ENCODE assay signal across 35 cellular contexts in genomic region chr3:12125772-12126171, GRCh38. TPM values are rescaled to one million over a fixed set of nuclear protein-coding genes. Genes with fewer than 3 reads are reported as not detected.
"Had no signal": no experiment of that assay in that cellular context is flagged by ENCODE, and none has a peak within 500 bp of the region (broad histone marks: within the 10 kb centered on the region; RNA-seq: fewer than 3 reads in every experiment).

No MANE protein-coding gene starts in this region.

- H3K36me3 ChIP-seq: MG63 had no signal

- H3K4me3 ChIP-seq: MG63 had no signal

- DNase-seq: Kasumi-1, MG63, MM.1S, MV-4-11, NCI-H1048, NCI-H1092, NCI-H1092 treated with DMSO at 0.1 percent for 48 hours, NCI-H1105, NCI-H1105 treated with DMSO at 0.1 percent for 48 hours, NCI-H1417, NCI-H1417 treated with DMSO at 0.1 percent for 48 hours, NCI-H1436, NCI-H1436 treated with DMSO at 0.1 percent for 48 hours, NCI-H146, NCI-H1694, NCI-H1694 treated with DMSO at 0.1 percent for 48 hours, NCI-H187, NCI-H187 treated with DMSO at 0.1 percent for 48 hours, NCI-H1930, NCI-H2029, NCI-H2029 treated with DMSO at 0.1 percent for 48 hours, NCI-H2081, NCI-H2081 treated with DMSO at 0.1 percent for 48 hours, NCI-H2107, NCI-H2171, NCI-H2171 treated with DMSO at 0.1 percent for 48 hours, NCI-H2227 treated with DMSO at 0.1 percent for 48 hours, NCI-H226, NCI-H345, NCI-H446, NCI-H446 treated with DMSO at 0.1 percent for 48 hours, NCI-H510A, NCI-H510A treated with DMSO at 0.1 percent for 48 hours, NCI-H524 treated with DMSO at 0.1 percent for 48 hours had no signal

- H3K9me3 ChIP-seq: MG63 had no signal

RNA-seq across cellular contexts. Expression of gene TIMP4, which starts 32.9 kb away (rescaled TPM):
- total RNA-seq: MCF 10A had no signal
